8 cellular contexts compared by ENCODE assay signal in genomic region chr3:196274585-196274984, GRCh38. TPM values are rescaled to one million over a fixed set of nuclear protein-coding genes. Genes with fewer than 3 reads are reported as not detected.
DNase-seq lines count a peak whose midpoint lies in the region; ATAC-seq and TF ChIP-seq lines count a peak whose summit lies in the region.

No MANE protein-coding gene starts in this region.

- H3K79me2 ChIP-seq in PC-3 (ENCODE audit: low read length), result peaks cover 70% of the 10 kb centered on the region

- H3K36me3 ChIP-seq in PC-3 (ENCODE audit: low read depth, low read length), result peaks cover 20% of the 10 kb centered on the region

- H3K9me2 ChIP-seq in PC-3 (replicated peaks; ENCODE audit: low read length), result no peaks in the 10 kb centered on the region

- no peaks in the 10 kb centered on the region for H3K9me3 Mint-ChIP-seq in activated naive CD8-positive, alpha-beta T cell treated with anti-CD3 and anti-CD28 coated beads, Interleukin-2, amount 50 U/mL, for 24 hours

- no TSS peak for BruUV-seq in PC-3 (replicated peaks; lab: Mats Ljungman, UMichigan)

- no peaks in the 10 kb centered on the region for H3K27me3 Mint-ChIP-seq in activated naive CD8-positive, alpha-beta T cell treated with anti-CD3 and anti-CD28 coated beads, Interleukin-2, amount 50 U/mL, for 24 hours

- H3K4me2 ChIP-seq in PC-3 (ENCODE audit: low read length), result no peak overlapping the region

- no peak overlapping the region for H2AFZ ChIP-seq in PC-3 (ENCODE audit: low read length)

- DNase-seq in GM13976 (ENCODE audit: low spot score) (peak; percentile 87), PC-3 (peak; percentile 20), dermis blood vessel endothelial cell (no peak), amniotic stem cell (lab: John Stamatoyannopoulos, UW) (no peak), SKM-1 (lab: John Stamatoyannopoulos, UW; ENCODE audit: unreplicated experiment) (no peak)
- peak; percentile 48 for DNase-seq in activated naive CD8-positive, alpha-beta T cell treated with anti-CD3 and anti-CD28 coated beads, Interleukin-2, amount 50 U/mL, for 24 hours
- peak; percentile 44 to 60 (median 53) for DNase-seq in stimulated activated CD4-positive, alpha-beta T cell treated with anti-CD3 and anti-CD28 coated beads, TNF-alpha, amount 100 ng/mL, for 48 hours (ENCODE audit: low read depth in 3 of 3)

- H3K36me3 Mint-ChIP-seq in activated naive CD8-positive, alpha-beta T cell treated with anti-CD3 and anti-CD28 coated beads, Interleukin-2, amount 50 U/mL, for 24 hours (ENCODE audit: low read depth), result peaks cover 22% of the 10 kb centered on the region

- no peaks in the 10 kb centered on the region for H3K9me3 ChIP-seq in PC-3 (ENCODE audit: low read length)

- intact Hi-C loops in PC-3 (cut with micrococcal nuclease), result no loop called here

- no peaks in the 10 kb centered on the region for H4K20me1 ChIP-seq in PC-3 (ENCODE audit: low read length)

- CTCF ChIA-PET in PC-3 (lab: Charles Lee), result no interaction called here

- no peak overlapping the region for H3K27ac ChIP-seq in PC-3 (ENCODE audit: low read length)

- POLR2A ChIA-PET in PC-3 (lab: Charles Lee; ENCODE audit: unreplicated experiment), result no interaction called here

- no peaks in the 10 kb centered on the region for H3K27me3 ChIP-seq in PC-3 (ENCODE audit: low read length)

- in situ Hi-C loops in GM13976 (cut with MboI; ENCODE audit: low sequenced_read_pairs, unreplicated experiment), result no loop called here

- peak overlapping the region; percentile 94 for H3K27ac Mint-ChIP-seq in activated naive CD8-positive, alpha-beta T cell treated with anti-CD3 and anti-CD28 coated beads, Interleukin-2, amount 50 U/mL, for 24 hours

- no peak overlapping the region for H3K9ac ChIP-seq in PC-3 (ENCODE audit: low read length)

- TF ChIP-seq CTCF in GM13976 (IDR thresholded peaks at IDR 0.05; ENCODE audit: borderline replicate concordance, control extremely low read depth, extremely low read depth, insufficient read depth, missing control alignments) (no peak), PC-3 (conservative IDR thresholded peaks at IDR 0.05; ENCODE audit: low read depth, low read length) (no peak)

- H3K4me1 Mint-ChIP-seq in activated naive CD8-positive, alpha-beta T cell treated with anti-CD3 and anti-CD28 coated beads, Interleukin-2, amount 50 U/mL, for 24 hours, result peaks cover 70% of the 10 kb centered on the region

- no peaks in the 10 kb centered on the region for H3F3A ChIP-seq in PC-3 (ENCODE audit: low read length, unreplicated experiment)

- H3K4me3 Mint-ChIP-seq in activated naive CD8-positive, alpha-beta T cell treated with anti-CD3 and anti-CD28 coated beads, Interleukin-2, amount 50 U/mL, for 24 hours, result peak overlapping the region; percentile 65

- peaks cover 26% of the 10 kb centered on the region for H3K4me1 ChIP-seq in PC-3 (ENCODE audit: insufficient read depth, low read length)

- ATAC-seq in HG02642 (IDR thresholded peaks at IDR 0.05; ENCODE audit: poor library complexity, unreplicated experiment) (peak; percentile 75), PC-3 (no peak)
- ATAC-seq in activated naive CD8-positive, alpha-beta T cell treated with anti-CD3 and anti-CD28 coated beads, Interleukin-2, amount 50 U/mL, for 24 hours, result peak; percentile 87

- no peak overlapping the region for H3K4me3 ChIP-seq in PC-3 (ENCODE audit: low read length)

RNA-seq across cellular contexts. Expression of gene PCYT1A, which starts 12.9 kb away (rescaled TPM):
- total RNA-seq in PC-3 (2014; rRNA removed) (46.9 and 63.8 TPM in 2 replicates), dermis blood vessel endothelial cell (65.7 and 70.1 TPM in 2 replicates)

RNA-seq across cellular contexts. Expression of gene DYNLT2B, which starts 43.5 kb away (rescaled TPM):
- total RNA-seq in PC-3 (2014; rRNA removed), result 19.8 and 22.8 TPM in 2 replicates
- total RNA-seq in dermis blood vessel endothelial cell, result 4.9 and 8.6 TPM in 2 replicates

RNA-seq across cellular contexts. Expression of gene SLC51A, which starts 58.3 kb away (rescaled TPM):
- total RNA-seq in PC-3 (2014; rRNA removed), result 9.7 and 10.0 TPM in 2 replicates
- total RNA-seq in dermis blood vessel endothelial cell, result not detected in 2 replicates

Comparison
In these comparisons a context has a peak if more than half of its experiments do, and no peak if none do; other contexts are left out.
1. DNase-seq: peak in GM13976 (single experiment), PC-3 (single experiment), activated naive CD8-positive, alpha-beta T cell treated with anti-CD3 and anti-CD28 coated beads, Interleukin-2, amount 50 U/mL, for 24 hours (single experiment) and stimulated activated CD4-positive, alpha-beta T cell treated with anti-CD3 and anti-CD28 coated beads, TNF-alpha, amount 100 ng/mL, for 48 hours (3 of 3); none in dermis blood vessel endothelial cell (single experiment), amniotic stem cell (single experiment) and SKM-1 (single experiment).
2. RNA of gene SLC51A, which starts 58.3 kb away (total RNA-seq): 9.7 to 10.0 TPM in PC-3; not detected in dermis blood vessel endothelial cell; every median in the first group is over 10 times any median in the second.